1 cellular context compared by ENCODE assay signal in genomic region chr7:118182618-118183253, GRCh38.
TF ChIP-seq lines count a peak whose summit lies in the region.

No MANE protein-coding gene starts in this region.

TF ChIP-seq in GM12878, 131 proteins besides CTCF, POLR2A, EP300 and RAD21 (continued from another document):
- peak; percentile 57 for TF ChIP-seq MLLT1 (IDR thresholded peaks at IDR 0.05)
- TF ChIP-seq DPF2 (IDR thresholded peaks at IDR 0.05), result 0 out of 2 replicates have a peak, but pooled peaks have one; percentile 23
- no peak for TF ChIP-seq ZNF24 (IDR thresholded peaks at IDR 0.05)
